Comparison of ENCODE assay signal across 10 cellular contexts in genomic region chr1:67748147-67748546, GRCh38.
DNase-seq lines count a peak whose midpoint lies in the region; ATAC-seq and TF ChIP-seq lines count a peak whose summit lies in the region.
"Had no signal": no experiment of that assay in that cellular context is flagged by ENCODE, and none has a peak within 500 bp of the region (broad histone marks: within the 10 kb centered on the region; RNA-seq: fewer than 3 reads in every experiment).

No MANE protein-coding gene starts in this region.

- TF ChIP-seq CTCF in AG04449 (IDR thresholded peaks at IDR 0.05; ENCODE audit: insufficient read depth, low read length, missing control alignments) (no peak), fibroblast of the aortic adventitia (IDR thresholded peaks at IDR 0.05; ENCODE audit: insufficient read depth, low read length) (no peak), prostate gland (IDR thresholded peaks at IDR 0.05) (no peak)

- H3K9me3 ChIP-seq in prostate gland: no peaks in the 10 kb centered on the region
- no peaks in the 10 kb centered on the region for H3K9me3 ChIP-seq in naive thymus-derived CD4-positive, alpha-beta T cell (ENCODE audit: control insufficient read depth in 2 of 3, low read length in 3 of 3)

- H3K27me3 ChIP-seq in prostate gland (replicated peaks; ENCODE audit: insufficient read depth): no peaks in the 10 kb centered on the region
- no peaks in the 10 kb centered on the region for H3K27me3 ChIP-seq in naive thymus-derived CD4-positive, alpha-beta T cell (ENCODE audit: control insufficient read depth in 2 of 2, insufficient read depth in 2 of 2, low read length in 2 of 2)

- H3K4me1 Mint-ChIP-seq in naive thymus-derived CD4-positive, alpha-beta T cell: peaks cover 0 to 25% (median 3%) of the 10 kb centered on the region in 7 donors

- no peaks in the 10 kb centered on the region for H3K36me3 ChIP-seq in prostate gland
- no peaks in the 10 kb centered on the region for H3K36me3 ChIP-seq in naive thymus-derived CD4-positive, alpha-beta T cell (ENCODE audit: control insufficient read depth in 2 of 3, insufficient read depth in 3 of 3, low read length in 3 of 3)

- H3K4me3 ChIP-seq in AG04449 (ENCODE audit: low read depth, low read length) (peak overlapping the region; percentile 16; the same call in 1 of the 2 replicates), fibroblast of the aortic adventitia (ENCODE audit: low read depth, low read length) (peak overlapping the region; percentile 44), prostate gland (no peak overlapping the region)
- H3K4me3 ChIP-seq in naive thymus-derived CD4-positive, alpha-beta T cell (ENCODE audit: low read length): no peak overlapping the region

- H3K4me3 Mint-ChIP-seq in naive thymus-derived CD4-positive, alpha-beta T cell: no peak overlapping the region
- H3K4me3 Mint-ChIP-seq: IgD-negative memory B cell had no signal

- H3K27ac Mint-ChIP-seq in naive thymus-derived CD4-positive, alpha-beta T cell: no peak overlapping the region
- H3K27ac Mint-ChIP-seq: IgD-negative memory B cell had no signal

- intact Hi-C loops in prostate gland (cut with DNase I): loop anchor here (5.0 kb wide), 1 partner anchor 41 kb away; no protein-coding TSS in a partner anchor
- intact Hi-C loops in naive thymus-derived CD4-positive, alpha-beta T cell (cut with micrococcal nuclease): no loop called here

- no peak for TF ChIP-seq POLR2A in prostate gland (IDR thresholded peaks at IDR 0.05)

- H3K9me3 Mint-ChIP-seq in naive thymus-derived CD4-positive, alpha-beta T cell: peaks cover 0 to 2% (median 0%) of the 10 kb centered on the region in 11 donors
- H3K9me3 Mint-ChIP-seq: IgD-negative memory B cell had no signal

- CTCF ChIA-PET in AG04449 (lab: Yijun Ruan, JAX): interaction anchor here (1.1 to 5.5 kb wide), 8 partner anchors 10 to 216 kb away, joined by 3 to 53 read pairs (median 10); no protein-coding TSS in a partner anchor
- CTCF ChIA-PET in naive thymus-derived CD4-positive, alpha-beta T cell (lab: Charles Lee): no interaction called here

- no peak for ATAC-seq in naive thymus-derived CD4-positive, alpha-beta T cell

- no peaks in the 10 kb centered on the region for H3K36me3 Mint-ChIP-seq in naive thymus-derived CD4-positive, alpha-beta T cell

- DNase-seq in AG04449 (ENCODE audit: low read depth, low spot score) (no peak), OCI-M1 (lab: John Stamatoyannopoulos, UW) (peak; percentile 56), fibroblast of the aortic adventitia (ENCODE audit: low read depth) (no peak), prostate gland (ENCODE audit: low spot score) (no peak), CD1c-positive myeloid dendritic cell (ENCODE audit: extremely low spot score) (no peak), dermis blood vessel endothelial cell (no peak)
- no peak for DNase-seq in naive thymus-derived CD4-positive, alpha-beta T cell
- no peak for DNase-seq in NK-92 treated with Interleukin-12 subunit alpha and Interleukin-12 subunit beta, amount 100 ng/mL, for 24 hours (lab: John Stamatoyannopoulos, UW)

- POLR2A ChIA-PET in AG04449 (lab: Yijun Ruan, JAX): interaction anchor here (1.3 kb wide), 1 partner anchor 61 kb away, joined by 5 read pairs; no protein-coding TSS in a partner anchor
- POLR2A ChIA-PET in naive thymus-derived CD4-positive, alpha-beta T cell (lab: Charles Lee): no interaction called here

- no peaks in the 10 kb centered on the region for H3K4me1 ChIP-seq in prostate gland (replicated peaks)
- no peaks in the 10 kb centered on the region for H3K4me1 ChIP-seq in naive thymus-derived CD4-positive, alpha-beta T cell (ENCODE audit: control insufficient read depth in 2 of 2, insufficient read depth in 2 of 2, low read length in 2 of 2)

- WGBS in prostate gland: 32% methylated on average over 2 of the region's 2 CpGs

- H3K27ac ChIP-seq in prostate gland: peak overlapping the region; percentile 67 to 78
- no peak overlapping the region for H3K27ac ChIP-seq in naive thymus-derived CD4-positive, alpha-beta T cell (ENCODE audit: low read depth, low read length)
- H3K27ac ChIP-seq: C4-2B had no signal

- H3K27me3 Mint-ChIP-seq in naive thymus-derived CD4-positive, alpha-beta T cell: peaks cover 6 to 35% (median 13%) of the 10 kb centered on the region in 5 donors

Comparison
In these comparisons a context has a peak if more than half of its experiments do, and no peak if none do; other contexts are left out.
1. H3K4me3 ChIP-seq: peak in AG04449 (single experiment) and fibroblast of the aortic adventitia (single experiment); none in prostate gland (0 of 2) and naive thymus-derived CD4-positive, alpha-beta T cell (single experiment).